Comparison of ENCODE assay signal across 20 cellular contexts in the genomic region with DNA sequence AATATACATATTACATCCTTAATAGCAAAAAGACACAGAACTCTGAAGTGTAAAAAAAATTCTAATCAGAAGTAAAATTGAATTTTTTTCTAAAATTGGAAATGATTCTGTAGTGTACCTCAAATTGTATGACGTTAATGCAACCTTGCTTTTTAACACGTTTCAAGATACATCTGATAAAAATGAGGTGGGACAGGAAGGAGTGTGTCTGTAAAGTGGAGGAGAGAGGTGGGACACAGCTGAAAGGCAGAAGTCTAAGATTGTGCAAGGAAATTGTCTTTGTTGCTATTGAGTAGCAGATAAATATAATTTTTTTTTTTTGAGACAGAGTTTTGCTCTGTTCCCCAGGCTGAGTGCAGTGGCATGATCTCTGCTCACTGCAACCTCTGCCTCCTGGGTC. TPM values are rescaled to one million over a fixed set of nuclear protein-coding genes. Genes with fewer than 3 reads are reported as not detected.
DNase-seq lines count a peak whose midpoint lies in the region; ATAC-seq and TF ChIP-seq lines count a peak whose summit lies in the region.
"Had no signal": no experiment of that assay in that cellular context is flagged by ENCODE, and none has a peak within 500 bp of the region (broad histone marks: within the 10 kb centered on the region; RNA-seq: fewer than 3 reads in every experiment).

No MANE protein-coding gene starts in this region.

- H3K27ac Mint-ChIP-seq in CD4-positive, alpha-beta T cell, result no peak overlapping the region
- peak overlapping the region; percentile 4 to 88 (median 58) for H3K27ac Mint-ChIP-seq in CD8-positive, alpha-beta memory T cell
- H3K27ac Mint-ChIP-seq in naive thymus-derived CD4-positive, alpha-beta T cell, result no peak overlapping the region
- no peak overlapping the region for H3K27ac Mint-ChIP-seq in WTC11
- H3K27ac Mint-ChIP-seq: B cell had no signal

- no peak for DNase-seq in CD4-positive, alpha-beta T cell
- DNase-seq in CD8-positive, alpha-beta memory T cell, result peak in 1 of 5 donors; percentile 60
- DNase-seq in central memory CD4-positive, alpha-beta T cell, result peak; percentile 47
- peak in 1 of 9 donors; percentile 13 for DNase-seq in naive thymus-derived CD4-positive, alpha-beta T cell
- no peak for DNase-seq in NCI-H1694 treated with DMSO at 0.1 percent for 48 hours (lab: John Stamatoyannopoulos, UW)
- no peak for DNase-seq in H4 (ENCODE audit: low spot score)
- DNase-seq in WTC11 (ENCODE audit: low spot score), result no peak
- DNase-seq: CD4-positive, CD25-positive, alpha-beta regulatory T cell; DMS 273 treated with DMSO at 0.1 percent for 48 hours; DMS79; EL; GDM1; GOT3; H7; HCEC 1CT had no signal

- no peaks in the 10 kb centered on the region for H3K36me3 ChIP-seq in CD8-positive, alpha-beta memory T cell (ENCODE audit: insufficient read depth, low read length)
- no peaks in the 10 kb centered on the region for H3K36me3 ChIP-seq in naive thymus-derived CD4-positive, alpha-beta T cell (ENCODE audit: control insufficient read depth in 2 of 3, insufficient read depth in 3 of 3, low read length in 3 of 3)
- H3K36me3 ChIP-seq: BLaER1 had no signal

- POLR2A ChIA-PET in CD4-positive, alpha-beta T cell (lab: Charles Lee), result no interaction called here
- POLR2A ChIA-PET in CD8-positive, alpha-beta memory T cell (lab: Charles Lee), result no interaction called here
- POLR2A ChIA-PET in naive thymus-derived CD4-positive, alpha-beta T cell (lab: Charles Lee), result interaction anchor here (0.6 to 0.9 kb wide), 2 partner anchors 15 to 373 kb away, joined by 3 to 4 read pairs; no protein-coding TSS in a partner anchor
- POLR2A ChIA-PET in WTC11 (lab: Charles Lee), result no interaction called here

- peak; percentile 84 for ATAC-seq in CD4-positive, alpha-beta T cell (ENCODE audit: poor library complexity)
- peak; percentile 56 for ATAC-seq in naive thymus-derived CD4-positive, alpha-beta T cell
- no peak for ATAC-seq in WTC11
- ATAC-seq: GM12878 had no signal

- intact Hi-C loops in CD4-positive, alpha-beta T cell (cut with DNase I, micrococcal nuclease), result no loop called here
- intact Hi-C loops in naive thymus-derived CD4-positive, alpha-beta T cell (cut with micrococcal nuclease), result no loop called here

- no peak for TF ChIP-seq CTCF in CD4-positive, alpha-beta T cell (IDR thresholded peaks at IDR 0.05)
- TF ChIP-seq CTCF in WTC11 (IDR thresholded peaks at IDR 0.05), result no peak

- no peak overlapping the region for H3K4me3 ChIP-seq in CD8-positive, alpha-beta memory T cell (ENCODE audit: low read length)
- no peak overlapping the region for H3K4me3 ChIP-seq in naive thymus-derived CD4-positive, alpha-beta T cell (ENCODE audit: low read length)
- H3K4me3 ChIP-seq: BLaER1, GM12878 had no signal

- H3K27me3 ChIP-seq in CD4-positive, alpha-beta T cell (ENCODE audit: control insufficient read depth, insufficient read depth, low read length), result no peaks in the 10 kb centered on the region
- no peaks in the 10 kb centered on the region for H3K27me3 ChIP-seq in CD8-positive, alpha-beta memory T cell (ENCODE audit: insufficient read depth, low read length, poor library complexity, severe bottlenecking)
- H3K27me3 ChIP-seq in naive thymus-derived CD4-positive, alpha-beta T cell (ENCODE audit: control insufficient read depth in 2 of 2, insufficient read depth in 2 of 2, low read length in 2 of 2), result no peaks in the 10 kb centered on the region
- H3K27me3 ChIP-seq: BLaER1 had no signal

- H3K27ac ChIP-seq in CD4-positive, alpha-beta T cell (ENCODE audit: low read depth, low read length), result no peak overlapping the region
- H3K27ac ChIP-seq in CD8-positive, alpha-beta memory T cell (ENCODE audit: low read depth, low read length), result no peak overlapping the region
- H3K27ac ChIP-seq in naive thymus-derived CD4-positive, alpha-beta T cell (ENCODE audit: low read depth, low read length), result no peak overlapping the region
- H3K27ac ChIP-seq: 22Rv1, BLaER1, C4-2B had no signal

- H3K27me3 Mint-ChIP-seq in CD4-positive, alpha-beta T cell, result no peaks in the 10 kb centered on the region
- no peaks in the 10 kb centered on the region for H3K27me3 Mint-ChIP-seq in CD8-positive, alpha-beta memory T cell
- peaks cover 0 to 3% (median 0%) of the 10 kb centered on the region in 5 donors for H3K27me3 Mint-ChIP-seq in naive thymus-derived CD4-positive, alpha-beta T cell
- H3K27me3 Mint-ChIP-seq in WTC11 (ENCODE audit: low read depth), result no peaks in the 10 kb centered on the region
- H3K27me3 Mint-ChIP-seq: CD4-positive, CD25-positive, alpha-beta regulatory T cell had no signal

- no peaks in the 10 kb centered on the region for H3K36me3 Mint-ChIP-seq in CD4-positive, alpha-beta T cell (ENCODE audit: low read depth)
- H3K36me3 Mint-ChIP-seq in CD8-positive, alpha-beta memory T cell, result no peaks in the 10 kb centered on the region
- peaks cover 0 to 2% (median 0%) of the 10 kb centered on the region in 5 donors for H3K36me3 Mint-ChIP-seq in naive thymus-derived CD4-positive, alpha-beta T cell
- no peaks in the 10 kb centered on the region for H3K36me3 Mint-ChIP-seq in WTC11
- H3K36me3 Mint-ChIP-seq: CD4-positive, CD25-positive, alpha-beta regulatory T cell had no signal

- H3K9me3 ChIP-seq in CD4-positive, alpha-beta T cell (ENCODE audit: control insufficient read depth, low read length), result no peaks in the 10 kb centered on the region
- H3K9me3 ChIP-seq in CD8-positive, alpha-beta memory T cell (ENCODE audit: low read length), result no peaks in the 10 kb centered on the region
- no peaks in the 10 kb centered on the region for H3K9me3 ChIP-seq in naive thymus-derived CD4-positive, alpha-beta T cell (ENCODE audit: control insufficient read depth in 2 of 3, low read length in 3 of 3)
- H3K9me3 ChIP-seq: BLaER1 had no signal

- H3K4me3 Mint-ChIP-seq in CD4-positive, alpha-beta T cell, result no peak overlapping the region
- H3K4me3 Mint-ChIP-seq in CD8-positive, alpha-beta memory T cell, result peak overlapping the region in 3 of 7 donors; percentile 0 to 37 (median 22)
- H3K4me3 Mint-ChIP-seq in naive thymus-derived CD4-positive, alpha-beta T cell, result no peak overlapping the region
- H3K4me3 Mint-ChIP-seq in WTC11, result no peak overlapping the region
- H3K4me3 Mint-ChIP-seq: B cell; CD4-positive, CD25-positive, alpha-beta regulatory T cell had no signal

- H3K9me3 Mint-ChIP-seq in CD4-positive, alpha-beta T cell, result no peaks in the 10 kb centered on the region
- no peaks in the 10 kb centered on the region for H3K9me3 Mint-ChIP-seq in CD8-positive, alpha-beta memory T cell
- no peaks in the 10 kb centered on the region for H3K9me3 Mint-ChIP-seq in naive thymus-derived CD4-positive, alpha-beta T cell
- H3K9me3 Mint-ChIP-seq in WTC11, result no peaks in the 10 kb centered on the region

- H3K4me1 ChIP-seq in CD8-positive, alpha-beta memory T cell (ENCODE audit: insufficient read depth, low read length), result no peaks in the 10 kb centered on the region
- peaks cover 0 to 6% of the 10 kb centered on the region in 2 donors for H3K4me1 ChIP-seq in naive thymus-derived CD4-positive, alpha-beta T cell (ENCODE audit: control insufficient read depth in 2 of 2, insufficient read depth in 2 of 2, low read length in 2 of 2)
- H3K4me1 ChIP-seq: BLaER1 had no signal

- CTCF ChIA-PET in CD4-positive, alpha-beta T cell (lab: Charles Lee), result interaction anchor here (0.8 to 1.2 kb wide), 2 partner anchors 16 to 58 kb away, joined by 3 read pairs; no protein-coding TSS in a partner anchor
- CTCF ChIA-PET in CD8-positive, alpha-beta memory T cell (lab: Charles Lee), result no interaction called here
- CTCF ChIA-PET in naive thymus-derived CD4-positive, alpha-beta T cell (lab: Charles Lee), result interaction anchor here (1.0 kb wide), 1 partner anchor 55 kb away, joined by 3 read pairs; no protein-coding TSS in a partner anchor
- CTCF ChIA-PET in WTC11 (lab: Charles Lee), result no interaction called here

- H3K4me1 Mint-ChIP-seq in CD4-positive, alpha-beta T cell (ENCODE audit: low read depth), result peaks cover 6% of the 10 kb centered on the region
- peaks cover 8 to 9% (median 8%) of the 10 kb centered on the region in 3 donors for H3K4me1 Mint-ChIP-seq in CD8-positive, alpha-beta memory T cell
- peaks cover 0 to 4% (median 1%) of the 10 kb centered on the region in 7 donors for H3K4me1 Mint-ChIP-seq in naive thymus-derived CD4-positive, alpha-beta T cell
- no peaks in the 10 kb centered on the region for H3K4me1 Mint-ChIP-seq in WTC11

TF ChIP-seq in WTC11, 78 proteins besides CTCF, POLR2A, EP300 and RAD21:
- TF ChIP-seq NR1H2 (CRISPR knock-in tag; IDR thresholded peaks at IDR 0.05), result no peak

RNA-seq across cellular contexts. Expression of a gene that starts 15.7 kb away (rescaled TPM):
- 1 to 10 TPM; 5.2 to 5.8 TPM for total RNA-seq in CD4-positive, alpha-beta T cell
- total RNA-seq in CD8-positive, alpha-beta memory T cell, result 1 to 10 TPM; 3.3 to 3.7 TPM
- polyA plus RNA-seq in CD8-positive, alpha-beta memory T cell, result 3.9 TPM
- 10 to 100 TPM in 1 of 5 experiments, 1 to 10 TPM in 4; 6.6 to 15.8 (median 9.2) TPM for total RNA-seq in naive thymus-derived CD4-positive, alpha-beta T cell
- 1 to 10 TPM in 1 of 2 donors, under 1 TPM in 1; 0.98 to 1.8 TPM for polyA plus RNA-seq in naive thymus-derived CD4-positive, alpha-beta T cell
- 13.8 and 17.4 TPM in 2 replicates for total RNA-seq in H4 (2014; rRNA removed; shearing (Covaris generic))
- total RNA-seq in WTC11 (2021), result 11.8 to 13.4 TPM (median 12.1 TPM) in 3 replicates

RNA-seq across cellular contexts. Expression of a gene that starts 17.0 kb away (rescaled TPM):
- 1 to 10 TPM; 7.8 to 9.1 TPM for total RNA-seq in CD4-positive, alpha-beta T cell
- 10 to 100 TPM; 40.2 to 44.9 TPM for total RNA-seq in CD8-positive, alpha-beta memory T cell
- polyA plus RNA-seq in CD8-positive, alpha-beta memory T cell, result 47.9 TPM
- total RNA-seq in naive thymus-derived CD4-positive, alpha-beta T cell, result 10 to 100 TPM; 13.8 to 35.0 (median 28.3) TPM
- 10 to 100 TPM; 51.5 to 63.1 TPM for polyA plus RNA-seq in naive thymus-derived CD4-positive, alpha-beta T cell
- total RNA-seq in H4 (2014; rRNA removed; shearing (Covaris generic)), result 34.7 and 45.8 TPM in 2 replicates
- total RNA-seq in WTC11 (2021), result 16.0 to 19.1 TPM (median 16.7 TPM) in 3 replicates

Comparison
In these comparisons a context has a peak if more than half of its experiments do, and no peak if none do; other contexts are left out.
1. H3K27ac Mint-ChIP-seq: peak in CD8-positive, alpha-beta memory T cell (8 of 8); none in CD4-positive, alpha-beta T cell (single experiment), naive thymus-derived CD4-positive, alpha-beta T cell (0 of 9) and WTC11 (single experiment).
2. CTCF ChIA-PET loops: an anchor here in CD4-positive, alpha-beta T cell (0.8 to 1.2 kb wide) and naive thymus-derived CD4-positive, alpha-beta T cell (1.0 kb wide); none called in CD8-positive, alpha-beta memory T cell and WTC11.